In the genomic region with DNA sequence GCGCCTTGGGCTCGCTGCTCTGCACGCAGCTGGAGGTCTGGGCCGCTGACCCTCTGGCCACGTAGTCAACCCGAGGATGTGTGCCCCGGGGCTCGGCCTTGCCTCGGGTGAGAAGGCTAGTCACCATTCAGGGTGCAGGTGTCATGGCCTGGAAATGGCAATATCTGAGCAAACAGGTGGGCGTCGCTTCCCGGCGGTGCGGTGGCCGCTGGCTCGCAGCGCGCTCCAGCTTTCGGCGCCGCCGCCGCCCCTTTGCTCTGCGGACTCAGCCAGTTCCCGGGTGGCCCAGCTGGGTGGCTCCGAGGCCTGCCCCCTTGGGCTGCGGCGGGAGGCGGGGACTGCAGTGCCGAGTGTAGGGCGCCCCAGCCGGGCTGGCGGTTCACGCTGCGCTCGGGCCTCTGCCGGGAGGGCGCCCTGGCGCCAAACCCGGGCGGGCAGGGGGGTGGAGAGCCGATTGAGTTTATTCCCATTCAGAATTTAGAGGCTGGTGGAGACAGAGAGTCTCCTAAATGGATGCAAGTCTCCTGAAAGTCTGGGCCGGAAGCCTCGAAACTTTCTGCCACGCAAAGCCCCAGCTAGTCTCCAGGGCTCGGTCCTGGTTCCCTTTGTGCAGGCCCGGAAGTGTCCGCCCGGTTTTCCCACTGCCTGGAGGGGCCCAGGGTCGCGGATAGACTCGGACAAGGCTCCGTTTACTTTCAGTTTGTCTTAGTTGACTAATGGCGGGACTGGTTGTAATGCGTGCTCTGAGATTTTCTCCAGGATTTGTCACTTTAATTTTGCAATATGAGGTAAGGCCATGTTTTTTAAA, we compare ENCODE assay signal across 1 cellular context.
A peak's percentile ranks its signal among the peaks of the same experiment; 100 is the strongest.
TF ChIP-seq lines count a peak whose summit lies in the region.

No MANE protein-coding gene starts in this region.

TF ChIP-seq in HepG2, 621 proteins besides CTCF, POLR2A, EP300 and RAD21 (continued from another document and continues in another):
- TF ChIP-seq, protein P1, sequence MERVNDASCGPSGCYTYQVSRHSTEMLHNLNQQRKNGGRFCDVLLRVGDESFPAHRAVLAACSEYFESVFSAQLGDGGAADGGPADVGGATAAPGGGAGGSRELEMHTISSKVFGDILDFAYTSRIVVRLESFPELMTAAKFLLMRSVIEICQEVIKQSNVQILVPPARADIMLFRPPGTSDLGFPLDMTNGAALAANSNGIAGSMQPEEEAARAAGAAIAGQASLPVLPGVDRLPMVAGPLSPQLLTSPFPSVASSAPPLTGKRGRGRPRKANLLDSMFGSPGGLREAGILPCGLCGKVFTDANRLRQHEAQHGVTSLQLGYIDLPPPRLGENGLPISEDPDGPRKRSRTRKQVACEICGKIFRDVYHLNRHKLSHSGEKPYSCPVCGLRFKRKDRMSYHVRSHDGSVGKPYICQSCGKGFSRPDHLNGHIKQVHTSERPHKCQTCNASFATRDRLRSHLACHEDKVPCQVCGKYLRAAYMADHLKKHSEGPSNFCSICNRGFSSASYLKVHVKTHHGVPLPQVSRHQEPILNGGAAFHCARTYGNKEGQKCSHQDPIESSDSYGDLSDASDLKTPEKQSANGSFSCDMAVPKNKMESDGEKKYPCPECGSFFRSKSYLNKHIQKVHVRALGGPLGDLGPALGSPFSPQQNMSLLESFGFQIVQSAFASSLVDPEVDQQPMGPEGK (CRISPR knock-in tag; IDR thresholded peaks at IDR 0.05) = peak; percentile 58
- no peak for TF ChIP-seq TCF7 (IDR thresholded peaks at IDR 0.05; ENCODE audit: low read depth)
- TF ChIP-seq ZNF775 (CRISPR knock-in tag; IDR thresholded peaks at IDR 0.05; ENCODE audit: borderline replicate concordance) = no peak
- TF ChIP-seq, protein P2, sequence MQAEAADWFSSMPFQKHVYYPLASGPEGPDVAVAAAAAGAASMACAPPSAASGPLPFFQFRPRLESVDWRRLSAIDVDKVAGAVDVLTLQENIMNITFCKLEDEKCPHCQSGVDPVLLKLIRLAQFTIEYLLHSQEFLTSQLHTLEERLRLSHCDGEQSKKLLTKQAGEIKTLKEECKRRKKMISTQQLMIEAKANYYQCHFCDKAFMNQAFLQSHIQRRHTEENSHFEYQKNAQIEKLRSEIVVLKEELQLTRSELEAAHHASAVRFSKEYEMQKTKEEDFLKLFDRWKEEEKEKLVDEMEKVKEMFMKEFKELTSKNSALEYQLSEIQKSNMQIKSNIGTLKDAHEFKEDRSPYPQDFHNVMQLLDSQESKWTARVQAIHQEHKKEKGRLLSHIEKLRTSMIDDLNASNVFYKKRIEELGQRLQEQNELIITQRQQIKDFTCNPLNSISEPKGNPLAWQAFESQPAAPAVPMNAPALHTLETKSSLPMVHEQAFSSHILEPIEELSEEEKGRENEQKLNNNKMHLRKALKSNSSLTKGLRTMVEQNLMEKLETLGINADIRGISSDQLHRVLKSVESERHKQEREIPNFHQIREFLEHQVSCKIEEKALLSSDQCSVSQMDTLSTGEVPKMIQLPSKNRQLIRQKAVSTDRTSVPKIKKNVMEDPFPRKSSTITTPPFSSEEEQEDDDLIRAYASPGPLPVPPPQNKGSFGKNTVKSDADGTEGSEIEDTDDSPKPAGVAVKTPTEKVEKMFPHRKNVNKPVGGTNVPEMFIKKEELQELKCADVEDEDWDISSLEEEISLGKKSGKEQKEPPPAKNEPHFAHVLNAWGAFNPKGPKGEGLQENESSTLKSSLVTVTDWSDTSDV (CRISPR knock-in tag; IDR thresholded peaks at IDR 0.05) = no peak
- TF ChIP-seq, protein P3, sequence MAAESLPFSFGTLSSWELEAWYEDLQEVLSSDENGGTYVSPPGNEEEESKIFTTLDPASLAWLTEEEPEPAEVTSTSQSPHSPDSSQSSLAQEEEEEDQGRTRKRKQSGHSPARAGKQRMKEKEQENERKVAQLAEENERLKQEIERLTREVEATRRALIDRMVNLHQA (CRISPR knock-in tag; IDR thresholded peaks at IDR 0.05) = no peak
- TF ChIP-seq, protein P4, sequence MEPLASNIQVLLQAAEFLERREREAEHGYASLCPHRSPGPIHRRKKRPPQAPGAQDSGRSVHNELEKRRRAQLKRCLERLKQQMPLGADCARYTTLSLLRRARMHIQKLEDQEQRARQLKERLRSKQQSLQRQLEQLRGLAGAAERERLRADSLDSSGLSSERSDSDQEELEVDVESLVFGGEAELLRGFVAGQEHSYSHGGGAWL (CRISPR knock-in tag; IDR thresholded peaks at IDR 0.05) = no peak
- TF ChIP-seq ZNF138 (CRISPR knock-in tag; IDR thresholded peaks at IDR 0.05; ENCODE audit: low read depth) = no peak
- peak; percentile 15 for TF ChIP-seq XRCC5 (optimal IDR thresholded peaks at IDR 0.05; ENCODE audit: low read length)
- TF ChIP-seq CHD4 (IDR thresholded peaks at IDR 0.05; ENCODE audit: borderline replicate concordance, low read length) = no peak
- TF ChIP-seq ZSCAN30 (CRISPR knock-in tag; IDR thresholded peaks at IDR 0.05) = 0 out of 2 replicates have a peak, but pooled peaks have one; percentile 83
- TF ChIP-seq MTF2 (CRISPR knock-in tag; IDR thresholded peaks at IDR 0.05; ENCODE audit: borderline replicate concordance) = peak; percentile 92
- TF ChIP-seq CHCHD3 (CRISPR knock-in tag; IDR thresholded peaks at IDR 0.05) = peak; percentile 48; the same call in 1 of the 2 replicates
- TF ChIP-seq, protein P5, sequence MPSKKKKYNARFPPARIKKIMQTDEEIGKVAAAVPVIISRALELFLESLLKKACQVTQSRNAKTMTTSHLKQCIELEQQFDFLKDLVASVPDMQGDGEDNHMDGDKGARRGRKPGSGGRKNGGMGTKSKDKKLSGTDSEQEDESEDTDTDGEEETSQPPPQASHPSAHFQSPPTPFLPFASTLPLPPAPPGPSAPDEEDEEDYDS (CRISPR knock-in tag; IDR thresholded peaks at IDR 0.05) = no peak
- TF ChIP-seq SOX5 (CRISPR knock-in tag; IDR thresholded peaks at IDR 0.05; ENCODE audit: borderline replicate concordance) = no peak
- no peak for TF ChIP-seq ZNF615 (CRISPR knock-in tag; IDR thresholded peaks at IDR 0.05; ENCODE audit: borderline replicate concordance)
- TF ChIP-seq ZFP36L2 (CRISPR knock-in tag; IDR thresholded peaks at IDR 0.05) = no peak
- TF ChIP-seq GABPB1 (CRISPR knock-in tag; IDR thresholded peaks at IDR 0.05) = peak; percentile 78
- TF ChIP-seq ZNF776 (CRISPR knock-in tag; IDR thresholded peaks at IDR 0.05) = no peak
- no peak for TF ChIP-seq ZFYVE20 (CRISPR knock-in tag; IDR thresholded peaks at IDR 0.05; ENCODE audit: borderline replicate concordance, low read depth)
- TF ChIP-seq MZF1 (CRISPR knock-in tag; IDR thresholded peaks at IDR 0.05; ENCODE audit: borderline replicate concordance) = no peak
- no peak for TF ChIP-seq ZBTB1 (CRISPR knock-in tag; IDR thresholded peaks at IDR 0.05; ENCODE audit: borderline replicate concordance)
- TF ChIP-seq ZNF354B (CRISPR knock-in tag; IDR thresholded peaks at IDR 0.05) = no peak
- peak; percentile 53 for TF ChIP-seq RBFOX2 (IDR thresholded peaks at IDR 0.05; ENCODE audit: low read depth, low read length)
- TF ChIP-seq ELF3 (CRISPR knock-in tag; IDR thresholded peaks at IDR 0.05) = no peak
- no peak for TF ChIP-seq ZNF777 (CRISPR knock-in tag; IDR thresholded peaks at IDR 0.05)
- TF ChIP-seq, protein P6, sequence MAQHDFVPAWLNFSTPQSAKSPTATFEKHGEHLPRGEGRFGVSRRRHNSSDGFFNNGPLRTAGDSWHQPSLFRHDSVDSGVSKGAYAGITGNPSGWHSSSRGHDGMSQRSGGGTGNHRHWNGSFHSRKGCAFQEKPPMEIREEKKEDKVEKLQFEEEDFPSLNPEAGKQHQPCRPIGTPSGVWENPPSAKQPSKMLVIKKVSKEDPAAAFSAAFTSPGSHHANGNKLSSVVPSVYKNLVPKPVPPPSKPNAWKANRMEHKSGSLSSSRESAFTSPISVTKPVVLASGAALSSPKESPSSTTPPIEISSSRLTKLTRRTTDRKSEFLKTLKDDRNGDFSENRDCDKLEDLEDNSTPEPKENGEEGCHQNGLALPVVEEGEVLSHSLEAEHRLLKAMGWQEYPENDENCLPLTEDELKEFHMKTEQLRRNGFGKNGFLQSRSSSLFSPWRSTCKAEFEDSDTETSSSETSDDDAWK (CRISPR knock-in tag; IDR thresholded peaks at IDR 0.05) = no peak
- no peak for TF ChIP-seq RFXAP (CRISPR knock-in tag; IDR thresholded peaks at IDR 0.05; ENCODE audit: borderline replicate concordance)
- TF ChIP-seq, protein P7, sequence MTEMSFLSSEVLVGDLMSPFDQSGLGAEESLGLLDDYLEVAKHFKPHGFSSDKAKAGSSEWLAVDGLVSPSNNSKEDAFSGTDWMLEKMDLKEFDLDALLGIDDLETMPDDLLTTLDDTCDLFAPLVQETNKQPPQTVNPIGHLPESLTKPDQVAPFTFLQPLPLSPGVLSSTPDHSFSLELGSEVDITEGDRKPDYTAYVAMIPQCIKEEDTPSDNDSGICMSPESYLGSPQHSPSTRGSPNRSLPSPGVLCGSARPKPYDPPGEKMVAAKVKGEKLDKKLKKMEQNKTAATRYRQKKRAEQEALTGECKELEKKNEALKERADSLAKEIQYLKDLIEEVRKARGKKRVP (CRISPR knock-in tag; IDR thresholded peaks at IDR 0.05) = no peak
- TF ChIP-seq TAF1 (CRISPR knock-in tag; IDR thresholded peaks at IDR 0.05) = peak; percentile 42; the same call in 1 of the 2 replicates
- no peak for TF ChIP-seq PCBP1 (IDR thresholded peaks at IDR 0.05; ENCODE audit: borderline replicate concordance, low read depth, low read length)
- TF ChIP-seq JARID2 (CRISPR knock-in tag; IDR thresholded peaks at IDR 0.05; ENCODE audit: insufficient replicate concordance) = no peak
- TF ChIP-seq, protein P8, sequence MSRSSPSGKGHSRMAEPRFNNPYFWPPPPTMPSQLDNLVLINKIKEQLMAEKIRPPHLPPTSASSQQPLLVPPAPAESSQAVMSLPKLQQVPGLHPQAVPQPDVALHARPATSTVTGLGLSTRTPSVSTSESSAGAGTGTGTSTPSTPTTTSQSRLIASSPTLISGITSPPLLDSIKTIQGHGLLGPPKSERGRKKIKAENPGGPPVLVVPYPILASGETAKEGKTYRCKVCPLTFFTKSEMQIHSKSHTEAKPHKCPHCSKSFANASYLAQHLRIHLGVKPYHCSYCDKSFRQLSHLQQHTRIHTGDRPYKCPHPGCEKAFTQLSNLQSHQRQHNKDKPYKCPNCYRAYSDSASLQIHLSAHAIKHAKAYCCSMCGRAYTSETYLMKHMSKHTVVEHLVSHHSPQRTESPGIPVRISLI (CRISPR knock-in tag; IDR thresholded peaks at IDR 0.05; ENCODE audit: borderline replicate concordance) = 0 out of 2 replicates have a peak, but pooled peaks have one; percentile 48
- peak; percentile 60; the same call in 1 of the 2 replicates for TF ChIP-seq ZNF367 (CRISPR knock-in tag; IDR thresholded peaks at IDR 0.05; ENCODE audit: borderline replicate concordance)
- TF ChIP-seq, protein P9, sequence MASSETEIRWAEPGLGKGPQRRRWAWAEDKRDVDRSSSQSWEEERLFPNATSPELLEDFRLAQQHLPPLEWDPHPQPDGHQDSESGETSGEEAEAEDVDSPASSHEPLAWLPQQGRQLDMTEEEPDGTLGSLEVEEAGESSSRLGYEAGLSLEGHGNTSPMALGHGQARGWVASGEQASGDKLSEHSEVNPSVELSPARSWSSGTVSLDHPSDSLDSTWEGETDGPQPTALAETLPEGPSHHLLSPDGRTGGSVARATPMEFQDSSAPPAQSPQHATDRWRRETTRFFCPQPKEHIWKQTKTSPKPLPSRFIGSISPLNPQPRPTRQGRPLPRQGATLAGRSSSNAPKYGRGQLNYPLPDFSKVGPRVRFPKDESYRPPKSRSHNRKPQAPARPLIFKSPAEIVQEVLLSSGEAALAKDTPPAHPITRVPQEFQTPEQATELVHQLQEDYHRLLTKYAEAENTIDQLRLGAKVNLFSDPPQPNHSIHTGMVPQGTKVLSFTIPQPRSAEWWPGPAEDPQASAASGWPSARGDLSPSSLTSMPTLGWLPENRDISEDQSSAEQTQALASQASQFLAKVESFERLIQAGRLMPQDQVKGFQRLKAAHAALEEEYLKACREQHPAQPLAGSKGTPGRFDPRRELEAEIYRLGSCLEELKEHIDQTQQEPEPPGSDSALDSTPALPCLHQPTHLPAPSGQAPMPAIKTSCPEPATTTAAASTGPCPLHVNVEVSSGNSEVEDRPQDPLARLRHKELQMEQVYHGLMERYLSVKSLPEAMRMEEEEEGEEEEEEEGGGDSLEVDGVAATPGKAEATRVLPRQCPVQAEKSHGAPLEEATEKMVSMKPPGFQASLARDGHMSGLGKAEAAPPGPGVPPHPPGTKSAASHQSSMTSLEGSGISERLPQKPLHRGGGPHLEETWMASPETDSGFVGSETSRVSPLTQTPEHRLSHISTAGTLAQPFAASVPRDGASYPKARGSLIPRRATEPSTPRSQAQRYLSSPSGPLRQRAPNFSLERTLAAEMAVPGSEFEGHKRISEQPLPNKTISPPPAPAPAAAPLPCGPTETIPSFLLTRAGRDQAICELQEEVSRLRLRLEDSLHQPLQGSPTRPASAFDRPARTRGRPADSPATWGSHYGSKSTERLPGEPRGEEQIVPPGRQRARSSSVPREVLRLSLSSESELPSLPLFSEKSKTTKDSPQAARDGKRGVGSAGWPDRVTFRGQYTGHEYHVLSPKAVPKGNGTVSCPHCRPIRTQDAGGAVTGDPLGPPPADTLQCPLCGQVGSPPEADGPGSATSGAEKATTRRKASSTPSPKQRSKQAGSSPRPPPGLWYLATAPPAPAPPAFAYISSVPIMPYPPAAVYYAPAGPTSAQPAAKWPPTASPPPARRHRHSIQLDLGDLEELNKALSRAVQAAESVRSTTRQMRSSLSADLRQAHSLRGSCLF (CRISPR knock-in tag; IDR thresholded peaks at IDR 0.05; ENCODE audit: borderline replicate concordance) = no peak
- no peak for TF ChIP-seq SMARCC2 (IDR thresholded peaks at IDR 0.05)
- TF ChIP-seq SP140L (CRISPR knock-in tag; IDR thresholded peaks at IDR 0.05; ENCODE audit: borderline replicate concordance) = no peak
- TF ChIP-seq TOPORS (CRISPR knock-in tag; IDR thresholded peaks at IDR 0.05) = no peak
- no peak for TF ChIP-seq NCOA2 (CRISPR knock-in tag; IDR thresholded peaks at IDR 0.05)
- TF ChIP-seq, protein P10, sequence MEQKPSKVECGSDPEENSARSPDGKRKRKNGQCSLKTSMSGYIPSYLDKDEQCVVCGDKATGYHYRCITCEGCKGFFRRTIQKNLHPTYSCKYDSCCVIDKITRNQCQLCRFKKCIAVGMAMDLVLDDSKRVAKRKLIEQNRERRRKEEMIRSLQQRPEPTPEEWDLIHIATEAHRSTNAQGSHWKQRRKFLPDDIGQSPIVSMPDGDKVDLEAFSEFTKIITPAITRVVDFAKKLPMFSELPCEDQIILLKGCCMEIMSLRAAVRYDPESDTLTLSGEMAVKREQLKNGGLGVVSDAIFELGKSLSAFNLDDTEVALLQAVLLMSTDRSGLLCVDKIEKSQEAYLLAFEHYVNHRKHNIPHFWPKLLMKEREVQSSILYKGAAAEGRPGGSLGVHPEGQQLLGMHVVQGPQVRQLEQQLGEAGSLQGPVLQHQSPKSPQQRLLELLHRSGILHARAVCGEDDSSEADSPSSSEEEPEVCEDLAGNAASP (CRISPR knock-in tag; IDR thresholded peaks at IDR 0.05; ENCODE audit: borderline replicate concordance) = no peak
- no peak for TF ChIP-seq PCBP2 (optimal IDR thresholded peaks at IDR 0.05; ENCODE audit: low read depth, low read length, poor library complexity, severe bottlenecking)
- peak; percentile 96 for TF ChIP-seq ZMYM4 (CRISPR knock-in tag; IDR thresholded peaks at IDR 0.05)
- TF ChIP-seq SMAD3 (CRISPR knock-in tag; IDR thresholded peaks at IDR 0.05) = no peak
